Comparison of ENCODE assay signal across 26 cellular contexts in the genomic region with DNA sequence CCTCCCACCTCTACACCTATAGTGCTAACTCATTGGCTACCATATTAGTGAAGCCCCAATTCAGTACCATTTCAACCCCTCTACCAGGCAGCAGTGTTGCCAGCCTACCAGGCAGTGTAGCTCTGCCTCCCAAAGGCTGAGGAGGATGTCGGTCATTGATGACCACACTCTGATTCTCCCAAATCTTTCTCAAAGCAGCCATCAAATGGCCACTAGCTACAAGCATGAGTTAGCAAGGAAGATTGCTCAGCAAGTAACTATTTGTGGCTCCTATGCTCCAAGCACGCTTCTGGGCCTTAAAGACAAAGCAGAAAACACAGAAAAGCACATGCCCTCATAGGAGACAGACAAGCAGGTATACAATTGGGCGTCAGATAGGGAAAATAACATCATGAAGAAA. TPM values are rescaled to one million over a fixed set of nuclear protein-coding genes. Genes with fewer than 3 reads are reported as not detected.
DNase-seq lines count a peak whose midpoint lies in the region; ATAC-seq and TF ChIP-seq lines count a peak whose summit lies in the region.
"Had no signal": no experiment of that assay in that cellular context is flagged by ENCODE, and none has a peak within 500 bp of the region (broad histone marks: within the 10 kb centered on the region; RNA-seq: fewer than 3 reads in every experiment).

No MANE protein-coding gene starts in this region.

- H3K27me3 Mint-ChIP-seq in naive thymus-derived CD4-positive, alpha-beta T cell = no peaks in the 10 kb centered on the region

- peak; percentile 19 for DNase-seq in AG08395 (ENCODE audit: low spot score)
- peak; percentile 69 for DNase-seq in ELR (ENCODE audit: low read depth)
- DNase-seq in RKO (ENCODE audit: low spot score) = peak; percentile 2
- no peak for DNase-seq in naive thymus-derived CD4-positive, alpha-beta T cell
- DNase-seq in GM13976 (ENCODE audit: low spot score) = no peak
- no peak for DNase-seq in NCI-H510A treated with DMSO at 0.1 percent for 48 hours (lab: John Stamatoyannopoulos, UW)
- no peak for DNase-seq in DMS53 treated with DMSO at 0.1 percent for 48 hours (lab: John Stamatoyannopoulos, UW; ENCODE audit: unreplicated experiment)
- DNase-seq: C1 segment of cervical spinal cord; Caco-2; CD8-positive, alpha-beta T cell; DMS79; Karpas-422; NCI-H1092 treated with DMSO at 0.1 percent for 48 hours; NCI-H1436; NCI-H187 treated with DMSO at 0.1 percent for 48 hours; NCI-H2107; NCI-H524 treated with DMSO at 0.1 percent for 48 hours; NCI-H774; Right ventricle myocardium superior; RPMI8226 had no signal

- no peak overlapping the region for H3K4me3 Mint-ChIP-seq in naive thymus-derived CD4-positive, alpha-beta T cell
- H3K4me3 Mint-ChIP-seq: CD8-positive, alpha-beta T cell had no signal

- H3K27me3 ChIP-seq in naive thymus-derived CD4-positive, alpha-beta T cell (ENCODE audit: control insufficient read depth in 2 of 2, insufficient read depth in 2 of 2, low read length in 2 of 2) = no peaks in the 10 kb centered on the region
- H3K27me3 ChIP-seq: SJSA1 had no signal

- CTCF ChIA-PET in naive thymus-derived CD4-positive, alpha-beta T cell (lab: Charles Lee) = interaction anchor here (0.6 kb wide), 1 partner anchor 244 kb away, joined by 3 read pairs; no protein-coding TSS in a partner anchor

- H3K9me3 Mint-ChIP-seq in naive thymus-derived CD4-positive, alpha-beta T cell = peaks cover 0 to 4% (median 0%) of the 10 kb centered on the region in 11 donors
- H3K9me3 Mint-ChIP-seq: CD8-positive, alpha-beta T cell had no signal

- peak; percentile 22 for ATAC-seq in naive thymus-derived CD4-positive, alpha-beta T cell
- no peak for ATAC-seq in HG02571 (IDR thresholded peaks at IDR 0.05; ENCODE audit: unreplicated experiment)
- ATAC-seq: CD8-positive, alpha-beta T cell; HCT116 had no signal

- H3K4me3 ChIP-seq in naive thymus-derived CD4-positive, alpha-beta T cell (ENCODE audit: low read length) = no peak overlapping the region
- H3K4me3 ChIP-seq: PC-9, SJSA1 had no signal

- H3K36me3 ChIP-seq in naive thymus-derived CD4-positive, alpha-beta T cell (ENCODE audit: control insufficient read depth in 2 of 3, insufficient read depth in 3 of 3, low read length in 3 of 3) = no peaks in the 10 kb centered on the region
- H3K36me3 ChIP-seq: SJSA1 had no signal

- POLR2A ChIA-PET in naive thymus-derived CD4-positive, alpha-beta T cell (lab: Charles Lee) = no interaction called here

- H3K36me3 Mint-ChIP-seq in naive thymus-derived CD4-positive, alpha-beta T cell = no peaks in the 10 kb centered on the region
- H3K36me3 Mint-ChIP-seq: CD8-positive, alpha-beta T cell had no signal

- H3K9me3 ChIP-seq in naive thymus-derived CD4-positive, alpha-beta T cell (ENCODE audit: control insufficient read depth in 2 of 3, low read length in 3 of 3) = no peaks in the 10 kb centered on the region
- H3K9me3 ChIP-seq: Caco-2, SJSA1 had no signal

- H3K4me1 Mint-ChIP-seq in naive thymus-derived CD4-positive, alpha-beta T cell = peaks cover 0 to 4% (median 0%) of the 10 kb centered on the region in 7 donors

- in situ Hi-C loops in GM13976 (cut with MboI; ENCODE audit: low sequenced_read_pairs, unreplicated experiment) = no loop called here

- intact Hi-C loops in naive thymus-derived CD4-positive, alpha-beta T cell (cut with micrococcal nuclease) = no loop called here

- H3K27ac Mint-ChIP-seq in naive thymus-derived CD4-positive, alpha-beta T cell = no peak overlapping the region
- H3K27ac Mint-ChIP-seq: CD8-positive, alpha-beta T cell had no signal

- TF ChIP-seq CTCF in GM13976 (IDR thresholded peaks at IDR 0.05; ENCODE audit: borderline replicate concordance, control extremely low read depth, extremely low read depth, insufficient read depth, missing control alignments) = no peak

- H3K27ac ChIP-seq in naive thymus-derived CD4-positive, alpha-beta T cell (ENCODE audit: low read depth, low read length) = no peak overlapping the region
- H3K27ac ChIP-seq: 22Rv1, HL-60, PC-9, SJSA1 had no signal

- no peaks in the 10 kb centered on the region for H3K4me1 ChIP-seq in naive thymus-derived CD4-positive, alpha-beta T cell (ENCODE audit: control insufficient read depth in 2 of 2, insufficient read depth in 2 of 2, low read length in 2 of 2)
- H3K4me1 ChIP-seq: Caco-2, SJSA1 had no signal

RNA-seq across cellular contexts. Expression of a gene that starts 42.7 kb away (rescaled TPM):
- total RNA-seq in naive thymus-derived CD4-positive, alpha-beta T cell = 10 to 100 TPM in 4 of 5 experiments, 1 to 10 TPM in 1; 3.0 to 24.1 (median 19.8) TPM
- 10 to 100 TPM in 1 of 2 donors, 1 to 10 TPM in 1; 4.0 to 21.0 TPM for polyA plus RNA-seq in naive thymus-derived CD4-positive, alpha-beta T cell
- total RNA-seq: PC-9 had no signal

Comparison
In these comparisons a context has a peak if more than half of its experiments do, and no peak if none do; other contexts are left out.
1. DNase-seq: peak in AG08395 (single experiment), ELR (single experiment) and RKO (single experiment); none in naive thymus-derived CD4-positive, alpha-beta T cell (0 of 9), GM13976 (single experiment), NCI-H510A treated with DMSO at 0.1 percent for 48 hours (single experiment) and DMS53 treated with DMSO at 0.1 percent for 48 hours (single experiment).